1 cellular context compared by ENCODE assay signal in genomic region chr6:30508890-30509736, GRCh38.
TF ChIP-seq lines count a peak whose summit lies in the region.

No MANE protein-coding gene starts in this region.

TF ChIP-seq in K562, 482 proteins besides CTCF, POLR2A, EP300 and RAD21 (continues in another document):
- TF ChIP-seq ZNF584 (CRISPR knock-in tag; IDR thresholded peaks at IDR 0.05; ENCODE audit: low read depth) (peak; percentile 87), DDX20 (tag; IDR thresholded peaks at IDR 0.05; ENCODE audit: low read depth) (0 out of 2 replicates have a peak, but pooled peaks have one; percentile 44), SRSF1 (IDR thresholded peaks at IDR 0.05; ENCODE audit: low read depth, low read length) (no peak), THRB (CRISPR knock-in tag; conservative IDR thresholded peaks at IDR 0.05) (0 out of 2 replicates have a peak, but pooled peaks have one; percentile 26), RBM17 (IDR thresholded peaks at IDR 0.05; ENCODE audit: borderline replicate concordance, low read depth, low read length) (no peak), ZBTB17 (CRISPR knock-in tag; IDR thresholded peaks at IDR 0.05) (no peak), TEAD1 (CRISPR knock-in tag; IDR thresholded peaks at IDR 0.05) (no peak), NBN (IDR thresholded peaks at IDR 0.05; ENCODE audit: low read depth) (peak; percentile 52; the same call in 1 of the 2 replicates), HMGN3 (IDR thresholded peaks at IDR 0.05; ENCODE audit: borderline replicate concordance, extremely low read depth, insufficient read length, low read depth, low read length) (no peak), NFATC3 (IDR thresholded peaks at IDR 0.05) (0 out of 2 replicates have a peak, but pooled peaks have one; percentile 57), CSDE1 (IDR thresholded peaks at IDR 0.05) (no peak), ZKSCAN1 (IDR thresholded peaks at IDR 0.05; ENCODE audit: low read depth, low read length) (no peak), ELF1 (tag; IDR thresholded peaks at IDR 0.05) (peak; percentile 84), HDAC2 (IDR thresholded peaks at IDR 0.05) (no peak), YY1 (IDR thresholded peaks at IDR 0.05; ENCODE audit: borderline replicate concordance in 1 of 3, control insufficient read depth in 1 of 3, extremely low read depth in 1 of 3, insufficient read depth in 3 of 3, insufficient read length in 1 of 3, insufficient replicate concordance in 2 of 3, low read depth in 1 of 3, low read length in 2 of 3) (no peak), KLF6 (CRISPR knock-in tag; IDR thresholded peaks at IDR 0.05; ENCODE audit: borderline replicate concordance) (peak; percentile 67; the same call in 1 of the 2 replicates), ATF4 (CRISPR knock-in tag; IDR thresholded peaks at IDR 0.05) (0 out of 2 replicates have a peak, but pooled peaks have one; percentile 19), SMAD4 (CRISPR knock-in tag; conservative IDR thresholded peaks at IDR 0.05) (peak; percentile 27; the same call in 1 of the 2 replicates), ILK (tag; IDR thresholded peaks at IDR 0.05; ENCODE audit: borderline replicate concordance, low read depth) (no peak), TEAD2 (tag; IDR thresholded peaks at IDR 0.05) (no peak), NR3C1 (CRISPR knock-in tag; IDR thresholded peaks at IDR 0.05) (no peak), PHTF2 (CRISPR knock-in tag; IDR thresholded peaks at IDR 0.05) (no peak), CEBPB (tag; IDR thresholded peaks at IDR 0.05) (no peak), ATF6 (CRISPR knock-in tag; IDR thresholded peaks at IDR 0.05) (no peak), SNRNP70 (optimal IDR thresholded peaks at IDR 0.05; ENCODE audit: low read depth, low read length) (no peak), CBX3 (IDR thresholded peaks at IDR 0.05; ENCODE audit: borderline replicate concordance in 1 of 2, low read length in 2 of 2) (peak in 1 of 2 experiments; percentile 24; a peak in 1 of 3 replicates), NR2C2 (CRISPR knock-in tag; IDR thresholded peaks at IDR 0.05) (no peak), NR2C2 (tag; IDR thresholded peaks at IDR 0.05) (peak; percentile 59; the same call in 1 of the 2 replicates), ZNF407 (IDR thresholded peaks at IDR 0.05; ENCODE audit: low read depth) (no peak), ZNF143 (CRISPR knock-in tag; IDR thresholded peaks at IDR 0.05) (no peak), BCOR (IDR thresholded peaks at IDR 0.05) (0 out of 2 replicates have a peak, but pooled peaks have one; percentile 18), KAT7 (CRISPR knock-in tag; IDR thresholded peaks at IDR 0.05; ENCODE audit: borderline replicate concordance) (no peak), MEIS2 (IDR thresholded peaks at IDR 0.05; ENCODE audit: partially characterized antibody) (no peak), XRCC3 (IDR thresholded peaks at IDR 0.05) (no peak), RBFOX2 (IDR thresholded peaks at IDR 0.05; ENCODE audit: low read depth, low read length) (no peak), PCBP2 (IDR thresholded peaks at IDR 0.05; ENCODE audit: low read depth, low read length, poor library complexity, severe bottlenecking) (no peak), MTA3 (IDR thresholded peaks at IDR 0.05; ENCODE audit: borderline replicate concordance) (no peak), BRD4 (IDR thresholded peaks at IDR 0.05) (0 out of 2 replicates have a peak, but pooled peaks have one; percentile 78), NFXL1 (CRISPR knock-in tag; IDR thresholded peaks at IDR 0.05) (no peak), MAFF (IDR thresholded peaks at IDR 0.05; ENCODE audit: low read length) (no peak), NELFE (IDR thresholded peaks at IDR 0.05; ENCODE audit: insufficient read depth, insufficient read length) (no peak), ZNF133 (CRISPR knock-in tag; IDR thresholded peaks at IDR 0.05) (no peak), CCNT2 (IDR thresholded peaks at IDR 0.05; ENCODE audit: borderline replicate concordance, extremely low read depth, insufficient read length, low read depth, low read length) (no peak), MBD1 (CRISPR knock-in tag; IDR thresholded peaks at IDR 0.05) (no peak), ZKSCAN3 (CRISPR knock-in tag; IDR thresholded peaks at IDR 0.05) (no peak), RNF2 (IDR thresholded peaks at IDR 0.05) (no peak), KDM5B (IDR thresholded peaks at IDR 0.05; ENCODE audit: insufficient replicate concordance, low read depth, low read length) (no peak), CXXC5 (CRISPR knock-in tag; IDR thresholded peaks at IDR 0.05) (0 out of 2 replicates have a peak, but pooled peaks have one; percentile 22), ZBED1 (IDR thresholded peaks at IDR 0.05) (no peak), ERF (CRISPR knock-in tag; IDR thresholded peaks at IDR 0.05) (no peak), SRSF9 (IDR thresholded peaks at IDR 0.05; ENCODE audit: borderline replicate concordance, low read depth, low read length) (no peak), CHD2 (IDR thresholded peaks at IDR 0.05; ENCODE audit: low read depth, low read length) (no peak)
- TF ChIP-seq, protein P1, sequence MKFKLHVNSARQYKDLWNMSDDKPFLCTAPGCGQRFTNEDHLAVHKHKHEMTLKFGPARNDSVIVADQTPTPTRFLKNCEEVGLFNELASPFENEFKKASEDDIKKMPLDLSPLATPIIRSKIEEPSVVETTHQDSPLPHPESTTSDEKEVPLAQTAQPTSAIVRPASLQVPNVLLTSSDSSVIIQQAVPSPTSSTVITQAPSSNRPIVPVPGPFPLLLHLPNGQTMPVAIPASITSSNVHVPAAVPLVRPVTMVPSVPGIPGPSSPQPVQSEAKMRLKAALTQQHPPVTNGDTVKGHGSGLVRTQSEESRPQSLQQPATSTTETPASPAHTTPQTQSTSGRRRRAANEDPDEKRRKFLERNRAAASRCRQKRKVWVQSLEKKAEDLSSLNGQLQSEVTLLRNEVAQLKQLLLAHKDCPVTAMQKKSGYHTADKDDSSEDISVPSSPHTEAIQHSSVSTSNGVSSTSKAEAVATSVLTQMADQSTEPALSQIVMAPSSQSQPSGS (CRISPR knock-in tag; IDR thresholded peaks at IDR 0.05) = no peak
- TF ChIP-seq, protein P2, sequence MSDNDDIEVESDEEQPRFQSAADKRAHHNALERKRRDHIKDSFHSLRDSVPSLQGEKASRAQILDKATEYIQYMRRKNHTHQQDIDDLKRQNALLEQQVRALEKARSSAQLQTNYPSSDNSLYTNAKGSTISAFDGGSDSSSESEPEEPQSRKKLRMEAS (CRISPR knock-in tag; IDR thresholded peaks at IDR 0.05) = peak; percentile 40; the same call in 1 of the 2 replicates
- TF ChIP-seq, protein P3, sequence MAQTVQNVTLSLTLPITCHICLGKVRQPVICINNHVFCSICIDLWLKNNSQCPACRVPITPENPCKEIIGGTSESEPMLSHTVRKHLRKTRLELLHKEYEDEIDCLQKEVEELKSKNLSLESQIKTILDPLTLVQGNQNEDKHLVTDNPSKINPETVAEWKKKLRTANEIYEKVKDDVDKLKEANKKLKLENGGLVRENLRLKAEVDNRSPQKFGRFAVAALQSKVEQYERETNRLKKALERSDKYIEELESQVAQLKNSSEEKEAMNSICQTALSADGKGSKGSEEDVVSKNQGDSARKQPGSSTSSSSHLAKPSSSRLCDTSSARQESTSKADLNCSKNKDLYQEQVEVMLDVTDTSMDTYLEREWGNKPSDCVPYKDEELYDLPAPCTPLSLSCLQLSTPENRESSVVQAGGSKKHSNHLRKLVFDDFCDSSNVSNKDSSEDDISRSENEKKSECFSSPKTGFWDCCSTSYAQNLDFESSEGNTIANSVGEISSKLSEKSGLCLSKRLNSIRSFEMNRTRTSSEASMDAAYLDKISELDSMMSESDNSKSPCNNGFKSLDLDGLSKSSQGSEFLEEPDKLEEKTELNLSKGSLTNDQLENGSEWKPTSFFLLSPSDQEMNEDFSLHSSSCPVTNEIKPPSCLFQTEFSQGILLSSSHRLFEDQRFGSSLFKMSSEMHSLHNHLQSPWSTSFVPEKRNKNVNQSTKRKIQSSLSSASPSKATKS (CRISPR knock-in tag; IDR thresholded peaks at IDR 0.05) = no peak
